In genomic region chr16:19872935-19873334, GRCh38 we compare ENCODE assay signal across 23 cellular contexts. TPM values are rescaled to one million over a fixed set of nuclear protein-coding genes. Genes with fewer than 3 reads are reported as not detected.
A peak's percentile ranks its signal among the peaks of the same experiment; 100 is the strongest.
DNase-seq lines count a peak whose midpoint lies in the region; ATAC-seq and TF ChIP-seq lines count a peak whose summit lies in the region.
"Had no signal": no experiment of that assay in that cellular context is flagged by ENCODE, and none has a peak within 500 bp of the region (broad histone marks: within the 10 kb centered on the region; RNA-seq: fewer than 3 reads in every experiment).

No MANE protein-coding gene starts in this region.

- TF ChIP-seq CTCF in dorsolateral prefrontal cortex (IDR thresholded peaks at IDR 0.05 in 54 of 56, conservative IDR thresholded peaks at IDR 0.05 in 2 of 56; ENCODE audit: low read depth in 1 of 56, partially characterized antibody in 56 of 56) (no peak), gastrocnemius medialis (IDR thresholded peaks at IDR 0.05 in 4 of 5, conservative IDR thresholded peaks at IDR 0.05 in 1 of 5) (no peak)

- H3K9me3 Mint-ChIP-seq in activated CD8-positive, alpha-beta T cell treated with anti-CD3 and anti-CD28 coated beads, Interleukin-2, amount 10 ng/mL, durations not matched to agents 7 days and 5 days (ENCODE audit: insufficient read depth), result no peaks in the 10 kb centered on the region
- H3K9me3 Mint-ChIP-seq: CD8-positive, alpha-beta T cell had no signal

- H3K27ac ChIP-seq in dorsolateral prefrontal cortex (peak overlapping the region; percentile 82 to 99 (median 97)), gastrocnemius medialis (peak overlapping the region; percentile 86 to 99 (median 98))
- H3K27ac ChIP-seq: C4-2B, HL-60, KMS-11, SK-N-MC had no signal

- peaks cover 6% of the 10 kb centered on the region for H3K27me3 Mint-ChIP-seq in activated CD8-positive, alpha-beta T cell treated with anti-CD3 and anti-CD28 coated beads, Interleukin-2, amount 10 ng/mL, durations not matched to agents 7 days and 5 days (ENCODE audit: low read depth)

- POLR2A ChIA-PET in activated CD8-positive, alpha-beta T cell treated with anti-CD3 and anti-CD28 coated beads, Interleukin-2, amount 10 ng/mL, durations not matched to agents 7 days and 5 days (lab: Charles Lee), result no interaction called here

- no peaks in the 10 kb centered on the region for H3K27me3 ChIP-seq in dorsolateral prefrontal cortex
- no peaks in the 10 kb centered on the region for H3K27me3 ChIP-seq in gastrocnemius medialis

- ATAC-seq in gastrocnemius medialis (peak in 1 of 2 donors; percentile 16), GM18517 (IDR thresholded peaks at IDR 0.05; ENCODE audit: unreplicated experiment) (no peak), HG02759 (IDR thresholded peaks at IDR 0.05; ENCODE audit: unreplicated experiment) (no peak)
- ATAC-seq in activated CD8-positive, alpha-beta T cell treated with anti-CD3 and anti-CD28 coated beads, Interleukin-2, amount 10 ng/mL, durations not matched to agents 7 days and 5 days, result no peak
- ATAC-seq: CD8-positive, alpha-beta T cell; HCT116 had no signal

- H3K36me3 ChIP-seq in gastrocnemius medialis, result peaks cover 0 to 28% of the 10 kb centered on the region in 2 donors

- H3K27ac Mint-ChIP-seq in activated CD8-positive, alpha-beta T cell treated with anti-CD3 and anti-CD28 coated beads, Interleukin-2, amount 10 ng/mL, durations not matched to agents 7 days and 5 days, result no peak overlapping the region
- H3K27ac Mint-ChIP-seq: B cell; CD8-positive, alpha-beta T cell; IgD-negative memory B cell had no signal

- H3K4me3 Mint-ChIP-seq in activated CD8-positive, alpha-beta T cell treated with anti-CD3 and anti-CD28 coated beads, Interleukin-2, amount 10 ng/mL, durations not matched to agents 7 days and 5 days, result no peak overlapping the region
- H3K4me3 Mint-ChIP-seq: B cell; CD8-positive, alpha-beta T cell; IgD-negative memory B cell had no signal

- peaks cover 42 to 69% of the 10 kb centered on the region in 2 donors for H3K4me1 ChIP-seq in gastrocnemius medialis
- H3K4me1 ChIP-seq: Caco-2 had no signal

- H3K4me3 ChIP-seq in dorsolateral prefrontal cortex (peak overlapping the region in 28 of 59 donors; percentile 1 to 91 (median 28)), gastrocnemius medialis (no peak overlapping the region)
- H3K4me3 ChIP-seq: SK-N-MC had no signal

- H3K36me3 Mint-ChIP-seq in activated CD8-positive, alpha-beta T cell treated with anti-CD3 and anti-CD28 coated beads, Interleukin-2, amount 10 ng/mL, durations not matched to agents 7 days and 5 days (ENCODE audit: low read depth), result no peaks in the 10 kb centered on the region
- H3K36me3 Mint-ChIP-seq: CD8-positive, alpha-beta T cell; IgD-negative memory B cell had no signal

- DNase-seq in dorsolateral prefrontal cortex (peak in 3 of 10 donors; percentile 59 to 70 (median 67)), medulla oblongata (ENCODE audit: extremely low spot score) (peak; percentile 73), gastrocnemius medialis (no peak), NCI-H226 (no peak)
- no peak for DNase-seq in activated CD8-positive, alpha-beta T cell treated with anti-CD3 and anti-CD28 coated beads, Interleukin-2, amount 10 ng/mL, durations not matched to agents 7 days and 5 days
- DNase-seq: Caco-2; CD8-positive, alpha-beta T cell; MM.1S; NCI-H1417 treated with DMSO at 0.1 percent for 48 hours; NCI-H2081; NCI-H2171; NCI-H524 treated with DMSO at 0.1 percent for 48 hours; NCI-H774; SIG-M5 had no signal

- intact Hi-C loops in dorsolateral prefrontal cortex (cut with DNase I), result no loop called here
- intact Hi-C loops in gastrocnemius medialis (cut with DNase I; ENCODE audit: low total_unique reads), result no loop called here

- no peaks in the 10 kb centered on the region for H3K4me1 Mint-ChIP-seq in activated CD8-positive, alpha-beta T cell treated with anti-CD3 and anti-CD28 coated beads, Interleukin-2, amount 10 ng/mL, durations not matched to agents 7 days and 5 days (ENCODE audit: low read depth)
- H3K4me1 Mint-ChIP-seq: B cell, IgD-negative memory B cell had no signal

- no peak for TF ChIP-seq POLR2A in gastrocnemius medialis (IDR thresholded peaks at IDR 0.05)

- in situ Hi-C loops in gastrocnemius medialis (cut with MboI; ENCODE audit: low sequenced_read_pairs in 4 of 4), result loop anchor here in 1 of 4 donors (10.0 kb wide), 1 partner anchor 168 kb away; no protein-coding TSS in a partner anchor

- CTCF ChIA-PET in activated CD8-positive, alpha-beta T cell treated with anti-CD3 and anti-CD28 coated beads, Interleukin-2, amount 10 ng/mL, durations not matched to agents 7 days and 5 days (lab: Charles Lee), result no interaction called here

- H3K9me3 ChIP-seq in gastrocnemius medialis, result no peaks in the 10 kb centered on the region
- H3K9me3 ChIP-seq: Caco-2 had no signal

RNA-seq across cellular contexts. Expression of gene GPRC5B, which starts 11.7 kb away (rescaled TPM):
- total RNA-seq in dorsolateral prefrontal cortex (1,000 to 10,000 TPM in 1 of 120 experiments, 100 to 1,000 TPM in 119; 255 to 1,354 (median 496) TPM), gastrocnemius medialis (10 to 100 TPM; 41.9 to 89.2 (median 71.3) TPM)
- total RNA-seq in activated CD8-positive, alpha-beta T cell treated with anti-CD3 and anti-CD28 coated beads, Interleukin-2, amount 10 ng/mL, durations not matched to agents 7 days and 5 days, result not detected
- total RNA-seq: B cell had no signal

Comparison
In these comparisons a context has a peak if more than half of its experiments do, and no peak if none do; other contexts are left out.
1. RNA of gene GPRC5B, which starts 11.7 kb away (total RNA-seq): 255 to 1,354 TPM in dorsolateral prefrontal cortex and 41.9 to 89.2 TPM in gastrocnemius medialis; not detected in activated CD8-positive, alpha-beta T cell treated with anti-CD3 and anti-CD28 coated beads, Interleukin-2, amount 10 ng/mL, durations not matched to agents 7 days and 5 days; every median in the first group is over 10 times any median in the second.